Comparison of ENCODE assay signal across 30 cellular contexts in genomic region chr20:49801882-49802281, GRCh38. TPM values are rescaled to one million over a fixed set of nuclear protein-coding genes. Genes with fewer than 3 reads are reported as not detected.
DNase-seq lines count a peak whose midpoint lies in the region; ATAC-seq, FAIRE-seq and TF ChIP-seq lines count a peak whose summit lies in the region.
"Had no signal": no experiment of that assay in that cellular context is flagged by ENCODE, and none has a peak within 500 bp of the region (broad histone marks: within the 10 kb centered on the region; RNA-seq: fewer than 3 reads in every experiment).

No MANE protein-coding gene starts in this region.

- no peak overlapping the region for H2AFZ ChIP-seq in HepG2 (ENCODE audit: low read length)
- H2AFZ ChIP-seq in OCI-LY1 (ENCODE audit: low read length) = no peak overlapping the region
- peak overlapping the region; percentile 65 for H2AFZ ChIP-seq in GM12878 (ENCODE audit: control insufficient read depth, low read depth, low read length)

- TF ChIP-seq POLR2A in HepG2 (IDR thresholded peaks at IDR 0.05; ENCODE audit: insufficient read depth in 1 of 2, low read depth in 2 of 2, low read length in 2 of 2) (no peak), right lobe of liver (IDR thresholded peaks at IDR 0.05) (no peak), GM12878 (IDR thresholded peaks at IDR 0.05; ENCODE audit: low read depth, low read length) (no peak)

- no peaks in the 10 kb centered on the region for H3K9me2 ChIP-seq in OCI-LY1 (ENCODE audit: low read depth, low read length)

- H3K4me3 ChIP-seq in HepG2 (replicated peaks in 1 of 3; ENCODE audit: insufficient read depth in 1 of 3, low read depth in 2 of 3, low read length in 3 of 3) = no peak overlapping the region
- H3K4me3 ChIP-seq in right lobe of liver = no peak overlapping the region
- H3K4me3 ChIP-seq in OCI-LY1 (ENCODE audit: low read depth, low read length, poor library complexity, severe bottlenecking) = no peak overlapping the region
- H3K4me3 ChIP-seq in GM12878 = peak overlapping the region; percentile 42; the same call in 1 of the 2 replicates
- H3K4me3 ChIP-seq: BLaER1 treated with 17β-estradiol and CSF1 and Interleukin-3, amounts not matched to agents 10 nM and 100 nM; SK-N-MC; skin epidermis; tibial nerve had no signal

- CTCF ChIA-PET in HepG2 (lab: Yijun Ruan, JAX; ENCODE audit: low intra/inter-chr PET ratio, low total read pairs) (no interaction called here), GM12878 (lab: Yijun Ruan, JAX) (interaction anchor here (0.7 to 3.1 kb wide), 22 partner anchors 11 to 260 kb away, joined by 3 to 15 read pairs (median 4); partner anchors contain the start of genes B4GALT5 and SLC9A8)

- no peaks in the 10 kb centered on the region for H3F3A ChIP-seq in OCI-LY1 (ENCODE audit: insufficient read depth, low read length)

- no peak for FAIRE-seq in HepG2 (lab: Jason Lieb, UNC)
- no peak for FAIRE-seq in GM12878 (lab: Jason Lieb, UNC)
- no peak for FAIRE-seq in HTR-8/SVneo (lab: Jason Lieb, UNC)
- FAIRE-seq: bronchial epithelial cell, colon, keratinocyte, RCC 7860 had no signal

- BruUV-seq in HepG2 (replicated peaks; lab: Mats Ljungman, UMichigan) (no TSS peak), GM12878 (replicated peaks; lab: Mats Ljungman, UMichigan) (no TSS peak)

- H4K20me1 ChIP-seq in HepG2 (ENCODE audit: insufficient read depth, low read length) (no peaks in the 10 kb centered on the region), OCI-LY1 (ENCODE audit: insufficient read depth, low read length) (no peaks in the 10 kb centered on the region), GM12878 (ENCODE audit: control insufficient read depth, insufficient read depth) (no peaks in the 10 kb centered on the region)

- ATAC-seq in HepG2 = peak; percentile 26; the same call in 1 of the 3 replicates
- no peak for ATAC-seq in right lobe of liver
- ATAC-seq in GM12878 = peak; percentile 27
- no peak for ATAC-seq in HG02571 (IDR thresholded peaks at IDR 0.05; ENCODE audit: unreplicated experiment)
- ATAC-seq: left ventricle myocardium superior had no signal

- in situ Hi-C loops in HepG2 (cut with HindIII; ENCODE audit: extremely low pct_ligation_motif_present, low pct_unique_long_range_greater_than_20kb) (no loop called here), GM12878 (cut with MboI) (no loop called here)

- DNase-seq in HepG2 (ENCODE audit: low spot score) (no peak), right lobe of liver (no peak), GM12878 (ENCODE audit: low read depth, low spot score) (no peak), SK-N-DZ (ENCODE audit: low spot score) (no peak), NCI-H2107 treated with DMSO at 0.1 percent for 48 hours (lab: John Stamatoyannopoulos, UW; ENCODE audit: unreplicated experiment) (no peak), HTR-8/SVneo (ENCODE audit: insufficient read length, low spot score) (no peak)
- DNase-seq: activated CD4-positive, alpha-beta T cell treated with anti-CD3 and anti-CD28 coated beads for 48 hours; activated T-cell treated with anti-CD3 and anti-CD28 coated beads, Interleukin-2, amount 50 U/mL, for 4 hours; anterior cingulate cortex; DND-41; effector memory CD4-positive, alpha-beta T cell; erythroblast; left ventricle myocardium superior; NCI-H1048; NCI-H1694; NCI-H510A; NK-92 treated with Interleukin-12 subunit alpha and Interleukin-12 subunit beta, amount 100 ng/mL, for 24 hours; occipital lobe; stimulated activated CD8-positive, alpha-beta memory T cell treated with anti-CD3 and anti-CD28 coated beads, Interleukin-4, amount 100 ng/mL, for 48 hours had no signal

- RAD21 ChIA-PET in GM12878 (lab: Charles Lee; ENCODE audit: unreplicated experiment) = interaction anchor here (0.7 to 3.4 kb wide), 32 partner anchors 8 to 191 kb away, joined by 3 to 25 read pairs (median 6); partner anchors contain the start of genes B4GALT5 and SLC9A8

- SMC1A ChIA-PET in GM12878 (lab: Charles Lee; ENCODE audit: uncharacterized antibody, unreplicated experiment) = interaction anchor here (0.8 to 3.2 kb wide), 38 partner anchors 9 to 193 kb away, joined by 3 to 26 read pairs (median 5); partner anchors contain the start of gene SLC9A8

- H3K36me3 ChIP-seq in HepG2 (replicated peaks in 1 of 2; ENCODE audit: control insufficient read depth in 1 of 2, insufficient read depth in 2 of 2, low read length in 2 of 2) (no peaks in the 10 kb centered on the region), right lobe of liver (no peaks in the 10 kb centered on the region), OCI-LY1 (ENCODE audit: insufficient read depth, low read length) (no peaks in the 10 kb centered on the region), GM12878 (ENCODE audit: control insufficient read depth in 2 of 2, insufficient read depth in 2 of 2, low read length in 1 of 2) (no peaks in the 10 kb centered on the region)
- H3K36me3 ChIP-seq: BLaER1 treated with 17β-estradiol and CSF1 and Interleukin-3, amounts not matched to agents 10 nM and 100 nM; tibial nerve had no signal

- H3K4me2 ChIP-seq in HepG2 (ENCODE audit: low read depth, low read length) (no peak overlapping the region), OCI-LY1 (ENCODE audit: low read length) (no peak overlapping the region), GM12878 (ENCODE audit: control insufficient read depth, insufficient read depth) (peak overlapping the region; percentile 92)

- H3K27ac ChIP-seq in HepG2 (ENCODE audit: extremely low read length, insufficient read depth, low read length) (no peak overlapping the region), right lobe of liver (no peak overlapping the region), OCI-LY1 (ENCODE audit: low read depth, low read length, poor library complexity, severe bottlenecking) (peak overlapping the region; percentile 73), GM12878 (ENCODE audit: control insufficient read depth, insufficient read depth) (peak overlapping the region; percentile 52)
- H3K27ac ChIP-seq: BLaER1 treated with 17β-estradiol and CSF1 and Interleukin-3, amounts not matched to agents 10 nM and 100 nM; SK-N-MC; tibial nerve; VCaP had no signal

- POLR2A ChIA-PET in HepG2 (lab: Yijun Ruan, JAX) (interaction anchor here (0.9 to 3.5 kb wide), 3 partner anchors 10 to 44 kb away, joined by 3 to 20 read pairs (median 3); partner anchors contain the start of gene SLC9A8), GM12878 (lab: Charles Lee) (interaction anchor here (0.5 to 2.3 kb wide), 13 partner anchors 11 to 172 kb away, joined by 3 to 18 read pairs (median 5); partner anchors contain the start of gene SLC9A8)

- H3K79me2 ChIP-seq in HepG2 (ENCODE audit: insufficient read depth, low read length) (no peaks in the 10 kb centered on the region), OCI-LY1 (ENCODE audit: insufficient read depth, low read length) (no peaks in the 10 kb centered on the region), GM12878 (ENCODE audit: control insufficient read depth, insufficient read depth, low read length) (no peaks in the 10 kb centered on the region)

- no peaks in the 10 kb centered on the region; the same call in 1 of the 2 replicates for H3K9me3 ChIP-seq in HepG2 (ENCODE audit: low read length)
- no peaks in the 10 kb centered on the region for H3K9me3 ChIP-seq in right lobe of liver
- no peaks in the 10 kb centered on the region; the same call in 1 of the 2 replicates for H3K9me3 ChIP-seq in OCI-LY1 (ENCODE audit: low read length)
- no peaks in the 10 kb centered on the region for H3K9me3 ChIP-seq in GM12878 (replicated peaks; ENCODE audit: control insufficient read depth, insufficient read depth, low read length)
- H3K9me3 ChIP-seq: tibial nerve had no signal

- TF ChIP-seq RAD21 in HepG2 (CRISPR knock-in tag; IDR thresholded peaks at IDR 0.05) (no peak), GM12878 (IDR thresholded peaks at IDR 0.05; ENCODE audit: insufficient read depth, low read depth, low read length) (no peak)

- intact Hi-C loops in HepG2 (cut with micrococcal nuclease; ENCODE audit: unreplicated experiment) = no loop called here
- intact Hi-C loops in right lobe of liver (cut with DNase I) = no loop called here
- intact Hi-C loops in GM12878 (cut with micrococcal nuclease; ENCODE audit: unreplicated experiment) = loop anchor here (5.0 kb wide), 2 partner anchors 90 to 180 kb away; partner anchors contain the start of gene B4GALT5

- H3K4me1 ChIP-seq in HepG2 (ENCODE audit: insufficient read depth, low read length) (peaks cover 50% of the 10 kb centered on the region), right lobe of liver (no peaks in the 10 kb centered on the region), OCI-LY1 (ENCODE audit: insufficient read depth, low read length, severe bottlenecking) (peaks cover 34% of the 10 kb centered on the region), GM12878 (ENCODE audit: control insufficient read depth, insufficient read depth, low read length) (peaks cover 41% of the 10 kb centered on the region)
- H3K4me1 ChIP-seq: tibial nerve had no signal

- H3K27me3 ChIP-seq in HepG2 (ENCODE audit: control insufficient read depth in 1 of 2, insufficient read depth in 2 of 2, low read length in 2 of 2) (no peaks in the 10 kb centered on the region; a peak in 1 of 5 replicates), right lobe of liver (no peaks in the 10 kb centered on the region), OCI-LY1 (ENCODE audit: insufficient read depth, low read length) (no peaks in the 10 kb centered on the region), GM12878 (replicated peaks in 1 of 2; ENCODE audit: control insufficient read depth in 2 of 2, insufficient read depth in 2 of 2, low read length in 1 of 2) (no peaks in the 10 kb centered on the region)
- H3K27me3 ChIP-seq: tibial nerve had no signal

- TF ChIP-seq CTCF in HepG2 (CRISPR knock-in tag; IDR thresholded peaks at IDR 0.05) = peak; percentile 7; the same call in 1 of the 2 replicates
- no peak for TF ChIP-seq CTCF in right lobe of liver (IDR thresholded peaks at IDR 0.05)
- TF ChIP-seq CTCF in OCI-LY1 (IDR thresholded peaks at IDR 0.05; ENCODE audit: low read length) = no peak
- TF ChIP-seq CTCF in GM12878 (IDR thresholded peaks at IDR 0.05 in 2 of 3, conservative IDR thresholded peaks at IDR 0.05 in 1 of 3; ENCODE audit: control insufficient read depth in 2 of 3, extremely low read depth in 1 of 3, insufficient read depth in 1 of 3, low read depth in 3 of 3, low read length in 3 of 3) = no peak

- H3K9ac ChIP-seq in HepG2 (ENCODE audit: insufficient read depth, low read depth, low read length) (no peak overlapping the region), OCI-LY1 (ENCODE audit: low read length) (no peak overlapping the region), GM12878 (ENCODE audit: control insufficient read depth, insufficient read depth, low read length) (no peak overlapping the region)
- H3K9ac ChIP-seq: BLaER1 treated with 17β-estradiol and CSF1 and Interleukin-3, amounts not matched to agents 10 nM and 100 nM had no signal

- TF ChIP-seq EP300 in HepG2 (IDR thresholded peaks at IDR 0.05; ENCODE audit: low read depth in 2 of 2, low read length in 2 of 2) (no peak), HepG2 (CRISPR knock-in tag; IDR thresholded peaks at IDR 0.05; ENCODE audit: borderline replicate concordance) (no peak), GM12878 (IDR thresholded peaks at IDR 0.05; ENCODE audit: borderline replicate concordance in 1 of 2, control insufficient read depth in 1 of 2, low read depth in 2 of 2, low read length in 2 of 2) (no peak)

- 70% methylated on average over 5 of the region's 5 CpGs for WGBS in HepG2 (ENCODE audit: low lambda C conversion rate)
- WGBS in right lobe of liver (ENCODE audit: insufficient coverage, low coverage, low lambda C conversion rate, missing lambda C conversion rate) = 82% methylated on average over 4 of the region's 5 CpGs
- WGBS in GM12878 (ENCODE audit: insufficient coverage, insufficient replicate concordance, low lambda C conversion rate, missing lambda C conversion rate) = 36% methylated on average over 5 of the region's 5 CpGs

RNA-seq across cellular contexts. Expression of gene SLC9A8, which starts 10.7 kb away (rescaled TPM):
- total RNA-seq in HepG2 (2016; rRNA removed; fragmentation: Illumina TruSeq; extraction: Trizol) (2.6 and 7.4 TPM in 2 replicates), right lobe of liver (10 to 100 TPM in 3 of 6 experiments, 1 to 10 TPM in 3; 6.8 to 10.6 (median 9.6) TPM), GM12878 (2014; rRNA removed) (11.7 and 15.5 TPM in 2 replicates), GM12878 (2014; rRNA removed; fragmentation: Illumina TruSeq; extraction: Trizol) (7.8 and 8.8 TPM in 2 replicates), GM12878 (2021) (11.5 and 11.8 TPM in 2 replicates)
- 1.6 TPM in 2 replicates for total RNA-seq in HepG2 (2016; cell fraction: cytosol; rRNA removed; fragmentation: Illumina TruSeq; extraction: Trizol; ENCODE audit: low read depth)
- 2.1 and 7.4 TPM in 2 replicates for total RNA-seq in HepG2 (2016; cell fraction: insoluble cytoplasmic fraction; rRNA removed; fragmentation: Illumina TruSeq; extraction: Trizol)
- 2.2 and 2.6 TPM in 2 replicates for total RNA-seq in HepG2 (2016; cell fraction: membrane; rRNA removed; fragmentation: Illumina TruSeq; extraction: Trizol)
- total RNA-seq in HepG2 (2016; cell fraction: nucleus; rRNA removed; fragmentation: Illumina TruSeq; extraction: Trizol) = 13.8 and 19.0 TPM in 2 replicates
- polyA plus RNA-seq in HepG2 (2011; rRNA removed) (4.1 and 4.7 TPM in 2 replicates), GM12878 (2011; rRNA removed) (3.0 and 5.1 TPM in 2 replicates), GM12878 (2014; fragmentation: Illumina TruSeq; extraction: Trizol) (6.5 and 8.2 TPM in 2 replicates), GM12878 (2014; fragmentation: Nextera tagmentation; extraction: Ambion mirVana) (under 1 TPM; 0.40 to 0.53 TPM), GM12878 (2014; rRNA removed) (8.9 and 9.5 TPM in 2 replicates), GM12878 (2016; fragmentation: Nextera tagmentation; extraction: Ambion mirVana) (1 to 10 TPM; 4.7 to 4.9 TPM)
- polyA plus RNA-seq in HepG2 (2011; cell fraction: cytosol; rRNA removed) = 1.4 and 1.8 TPM in 2 replicates
- polyA plus RNA-seq in HepG2 (2011; cell fraction: nucleus; rRNA removed) = 17.3 and 20.8 TPM in 2 replicates
- polyA plus RNA-seq in HepG2 (2012) = 5.9 and 6.1 TPM in 2 replicates
- 0.68 and 0.75 TPM in 2 replicates for polyA plus RNA-seq in HepG2 (2016; cell fraction: cytosol; fragmentation: Illumina TruSeq; extraction: Trizol; ENCODE audit: low read depth)
- polyA plus RNA-seq in HepG2 (2016; cell fraction: insoluble cytoplasmic fraction; fragmentation: Illumina TruSeq; extraction: Trizol; ENCODE audit: low read depth) = 1.7 and 2.2 TPM in 2 replicates
- 1.2 and 1.5 TPM in 2 replicates for polyA plus RNA-seq in HepG2 (2016; cell fraction: membrane; fragmentation: Illumina TruSeq; extraction: Trizol; ENCODE audit: low read depth)
- 21.2 and 22.1 TPM in 2 replicates for polyA plus RNA-seq in HepG2 (2016; cell fraction: nucleus; fragmentation: Illumina TruSeq; extraction: Trizol; ENCODE audit: insufficient read depth, low read depth)
- 25.8 and 28.2 TPM in 2 replicates for polyA minus RNA-seq in HepG2 (2011; rRNA and poly(A)+ RNA removed; ENCODE audit: low replicate concordance)
- 0.88 and 2.2 TPM in 2 replicates for polyA minus RNA-seq in HepG2 (2011; cell fraction: cytosol; rRNA and poly(A)+ RNA removed)
- polyA minus RNA-seq in HepG2 (2011; cell fraction: nucleus; rRNA and poly(A)+ RNA removed) = 26.4 and 27.8 TPM in 2 replicates
- total RNA-seq in GM12878 (2013; cell fraction: nucleolus; rRNA removed) = 52.8 and 65.8 TPM in 2 replicates
- polyA plus RNA-seq in GM12878 (2011; ENCODE audit: low read depth) = 4.4 TPM
- 4.5 TPM in 2 replicates for polyA plus RNA-seq in GM12878 (2011; cell fraction: cytosol; rRNA removed)
- 23.5 and 26.3 TPM in 2 replicates for polyA plus RNA-seq in GM12878 (2011; cell fraction: nucleus; rRNA removed)
- polyA plus RNA-seq in GM12878 (2012) = 7.2 and 8.6 TPM in 2 replicates
- 36.6 and 38.0 TPM in 2 replicates for polyA minus RNA-seq in GM12878 (2011; rRNA and poly(A)+ RNA removed)
- 1.6 and 1.9 TPM in 2 replicates for polyA minus RNA-seq in GM12878 (2011; cell fraction: cytosol; rRNA and poly(A)+ RNA removed)
- 29.6 and 48.5 TPM in 2 replicates for polyA minus RNA-seq in GM12878 (2011; cell fraction: nucleus; rRNA and poly(A)+ RNA removed)
- polyA plus RNA-seq in SK-N-DZ (2014; cell fraction: cytosol; rRNA removed) = 6.4 and 7.0 TPM in 2 replicates
- polyA plus RNA-seq in SK-N-DZ (2014; cell fraction: nucleus; rRNA removed) = 14.4 and 19.5 TPM in 2 replicates

Comparison
In these comparisons a context has a peak if more than half of its experiments do, and no peak if none do; other contexts are left out.
1. ATAC-seq: peak in HepG2 (single experiment) and GM12878 (single experiment); none in right lobe of liver (0 of 4) and HG02571 (single experiment).
2. H3K27ac ChIP-seq: peak in OCI-LY1 (single experiment) and GM12878 (single experiment); none in HepG2 (single experiment) and right lobe of liver (0 of 3).
3. Of the 75 proteins assayed by ChIP-seq in both HepG2 and GM12878: peak only in HepG2: CTCF; only in GM12878: none; in both: none; in neither: 74.